Comparison of ENCODE assay signal across 1 cellular context in genomic region chr6:170140129-170140528, GRCh38.
TF ChIP-seq lines count a peak whose summit lies in the region.

No MANE protein-coding gene starts in this region.

TF ChIP-seq in K562, 482 proteins besides CTCF, POLR2A, EP300 and RAD21 (continued from another document):
- TF ChIP-seq SETDB1 (IDR thresholded peaks at IDR 0.05; ENCODE audit: low read length) = no peak
- TF ChIP-seq SOX6 (IDR thresholded peaks at IDR 0.05) = no peak
TF ChIP-seq in K562: peak in this region for 6.
